ENCODE assay signal across 34 cellular contexts in genomic region chr7:134623193-134623592, GRCh38.
"Had no signal": no experiment of that assay in that cellular context is flagged by ENCODE, and none has a peak within 500 bp of the region (broad histone marks: within the 10 kb centered on the region; RNA-seq: fewer than 3 reads in every experiment).

No MANE protein-coding gene starts in this region.

- H3K27ac Mint-ChIP-seq: activated B cell treated with CpG ODN at 0.5 μM for 24 hours; activated CD8-positive, alpha-beta T cell treated with anti-CD3 and anti-CD28 coated beads for 36 hours; activated naive CD8-positive, alpha-beta T cell; activated T-helper 17 cell treated with anti-CD3 and anti-CD28 coated beads, Interleukin-2, amount 50 U/mL, for 72 hours; T-helper 1 cell treated with Interleukin-12 subunit alpha and Interleukin-12 subunit beta and Interleukin-4 antibody, amounts not matched to agents 30 μg/mL and 1 μg/mL, for 36 hours; T-helper 2 cell treated with Interferon-gamma antibody and Interleukin-4, amounts not matched to agents 5 μg/mL and 100 μg/mL, for 36 hours had no signal

- H3K4me1 Mint-ChIP-seq: activated B cell treated with CpG ODN at 0.5 μM for 24 hours; activated T-helper 17 cell treated with anti-CD3 and anti-CD28 coated beads, Interleukin-2, amount 50 U/mL, for 72 hours had no signal

- H3K36me3 ChIP-seq: brain microvascular endothelial cell, cardiac muscle cell, colonic mucosa, esophagus squamous epithelium, WERI-Rb-1 had no signal

- H3K36me3 Mint-ChIP-seq: activated naive CD8-positive, alpha-beta T cell had no signal

- H3K4me1 ChIP-seq: colonic mucosa had no signal

- H3K9me3 Mint-ChIP-seq: activated B cell treated with CpG ODN at 0.5 μM for 24 hours; activated CD8-positive, alpha-beta T cell treated with anti-CD3 and anti-CD28 coated beads for 36 hours; activated T-cell treated with anti-CD3 and anti-CD28 coated beads, Interleukin-2, amount 50 U/mL, for 4 hours; activated T-helper 17 cell treated with anti-CD3 and anti-CD28 coated beads, Interleukin-2, amount 50 U/mL, for 72 hours; T-helper 1 cell treated with Interleukin-12 subunit alpha and Interleukin-12 subunit beta and Interleukin-4 antibody, amounts not matched to agents 30 μg/mL and 1 μg/mL, for 36 hours; T-helper 2 cell treated with Interferon-gamma antibody and Interleukin-4, amounts not matched to agents 5 μg/mL and 100 μg/mL, for 36 hours had no signal

- H3K27ac ChIP-seq: brain microvascular endothelial cell, cardiac muscle cell, colonic mucosa, esophagus squamous epithelium, WERI-Rb-1 had no signal

- H3K4me3 ChIP-seq: cardiac muscle cell, colonic mucosa, esophagus squamous epithelium had no signal

- FAIRE-seq: astrocyte, endometrium, endothelial cell of umbilical vein, frontal cortex had no signal

- H3K9me3 ChIP-seq: colonic mucosa, esophagus squamous epithelium had no signal

- ATAC-seq: activated CD4-positive, CD25-positive, alpha-beta regulatory T cell treated with anti-CD3 and anti-CD28 coated beads, Interleukin-2, amount 50 U/mL, for 24 hours; activated CD8-positive, alpha-beta T cell treated with anti-CD3 and anti-CD28 coated beads for 36 hours; activated T-cell treated with anti-CD3 and anti-CD28 coated beads, Interleukin-2, amount 50 U/mL, for 4 hours; activated T-helper 17 cell treated with anti-CD3 and anti-CD28 coated beads, Interleukin-2, amount 50 U/mL, for 72 hours had no signal

- DNase-seq: activated B cell treated with CpG ODN at 0.5 μM for 24 hours; activated CD4-positive, alpha-beta T cell treated with anti-CD3 and anti-CD28 coated beads for 48 hours; activated CD4-positive, alpha-beta T cell treated with anti-CD3 and anti-CD28 coated beads, Interleukin-2, amount 50 U/mL, for 1 hour; activated CD4-positive, alpha-beta T cell treated with anti-CD3 and anti-CD28 coated beads, Interleukin-2, amount 50 U/mL, for 48 hours; activated CD8-positive, alpha-beta memory T cell treated with anti-CD3 and anti-CD28 coated beads for 24 hours; activated CD8-positive, alpha-beta T cell treated with anti-CD3 and anti-CD28 coated beads for 36 hours; activated effector memory CD4-positive, alpha-beta T cell treated with Interleukin-2 at 50 U/mL for 16 hours; activated gamma-delta T cell treated with Interleukin-2 at 50 U/mL for 16 hours; activated naive CD4-positive, alpha-beta T cell treated with anti-CD3 and anti-CD28 coated beads, Interleukin-2, amount 50 U/mL, for 16 hours; activated naive CD4-positive, alpha-beta T cell treated with Interleukin-2 at 50 U/mL for 16 hours; activated T-cell treated with anti-CD3 and anti-CD28 coated beads, Interleukin-2, amount 50 U/mL, for 4 hours; amniotic stem cell; anterior cingulate cortex; brain microvascular endothelial cell; central memory CD4-positive, alpha-beta T cell; cerebellar nuclear complex; colonic mucosa; effector CD8-positive, alpha-beta T cell; erythroblast; esophagus squamous epithelium; head of caudate nucleus; hippocampal formation; T1000; WERI-Rb-1 had no signal

- H3K4me3 Mint-ChIP-seq: activated B cell treated with CpG ODN at 0.5 μM for 24 hours; activated CD8-positive, alpha-beta T cell treated with anti-CD3 and anti-CD28 coated beads for 36 hours; activated naive CD8-positive, alpha-beta T cell; activated T-cell treated with anti-CD3 and anti-CD28 coated beads, Interleukin-2, amount 50 U/mL, for 4 hours; activated T-helper 17 cell treated with anti-CD3 and anti-CD28 coated beads, Interleukin-2, amount 50 U/mL, for 72 hours; T-helper 1 cell treated with Interleukin-12 subunit alpha and Interleukin-12 subunit beta and Interleukin-4 antibody, amounts not matched to agents 30 μg/mL and 1 μg/mL, for 36 hours; T-helper 2 cell treated with Interferon-gamma antibody and Interleukin-4, amounts not matched to agents 5 μg/mL and 100 μg/mL, for 36 hours had no signal

- H3K27me3 ChIP-seq: brain microvascular endothelial cell, colonic mucosa had no signal
